In genomic region chr2:30238143-30238800, GRCh38 we compare ENCODE assay signal across 11 cellular contexts. TPM values are rescaled to one million over a fixed set of nuclear protein-coding genes. Genes with fewer than 3 reads are reported as not detected.
DNase-seq lines count a peak whose midpoint lies in the region; ATAC-seq and TF ChIP-seq lines count a peak whose summit lies in the region.
"Had no signal": no experiment of that assay in that cellular context is flagged by ENCODE, and none has a peak within 500 bp of the region (broad histone marks: within the 10 kb centered on the region; RNA-seq: fewer than 3 reads in every experiment).

No MANE protein-coding gene starts in this region.

- H3K27ac Mint-ChIP-seq in CD4-positive, CD25-positive, alpha-beta regulatory T cell: peak overlapping the region; percentile 91 to 98 (median 93)
- H3K27ac Mint-ChIP-seq in endothelial cell (ENCODE audit: unreplicated experiment): peak overlapping the region; percentile 21

- no peaks in the 10 kb centered on the region for H3K27me3 ChIP-seq in CD4-positive, CD25-positive, alpha-beta regulatory T cell (ENCODE audit: control insufficient read depth, insufficient read depth, low read length)
- H3K27me3 ChIP-seq in psoas muscle (ENCODE audit: insufficient read depth in 3 of 3, low read length in 2 of 3): peaks cover 0 to 30% (median 8%) of the 10 kb centered on the region in 3 donors

- intact Hi-C loops in psoas muscle (cut with DNase I): loop anchor here in 1 of 2 donors (10.0 kb wide), 2 partner anchors 107 to 177 kb away; no protein-coding TSS in a partner anchor

- peak in 1 of 3 donors; percentile 33 for DNase-seq in CD4-positive, CD25-positive, alpha-beta regulatory T cell
- DNase-seq in NCI-H226 (peak; percentile 56), endothelial cell (ENCODE audit: low spot score) (no peak), psoas muscle (no peak), GM13976 (ENCODE audit: low spot score) (no peak), DMS153 treated with DMSO at 0.1 percent for 48 hours (lab: John Stamatoyannopoulos, UW; ENCODE audit: unreplicated experiment) (no peak), globus pallidus (ENCODE audit: low spot score) (no peak), OCI-M2 (lab: John Stamatoyannopoulos, UW; ENCODE audit: unreplicated experiment) (no peak)
- DNase-seq: foreskin fibroblast, left ventricle myocardium superior, NCI-H82 had no signal

- in situ Hi-C loops in GM13976 (cut with MboI; ENCODE audit: low sequenced_read_pairs, unreplicated experiment): no loop called here

- H3K27me3 Mint-ChIP-seq in CD4-positive, CD25-positive, alpha-beta regulatory T cell: no peaks in the 10 kb centered on the region
- peaks cover 15% of the 10 kb centered on the region for H3K27me3 Mint-ChIP-seq in endothelial cell (ENCODE audit: unreplicated experiment)

- ATAC-seq in CD4-positive, CD25-positive, alpha-beta regulatory T cell (ENCODE audit: low read depth in 2 of 2): no peak
- ATAC-seq in psoas muscle: no peak

- peaks cover 36 to 91% (median 73%) of the 10 kb centered on the region in 4 donors for H3K4me1 Mint-ChIP-seq in CD4-positive, CD25-positive, alpha-beta regulatory T cell
- peaks cover 60% of the 10 kb centered on the region for H3K4me1 Mint-ChIP-seq in endothelial cell (ENCODE audit: unreplicated experiment)

- H3K36me3 Mint-ChIP-seq in CD4-positive, CD25-positive, alpha-beta regulatory T cell: peaks cover 64% of the 10 kb centered on the region
- H3K36me3 Mint-ChIP-seq in endothelial cell (ENCODE audit: low read depth, unreplicated experiment): peaks cover 44% of the 10 kb centered on the region

- peak overlapping the region; percentile 96 for H3K4me3 ChIP-seq in CD4-positive, CD25-positive, alpha-beta regulatory T cell (ENCODE audit: low read depth, low read length)
- H3K4me3 ChIP-seq in psoas muscle: no peak overlapping the region

- H3K9me3 ChIP-seq in CD4-positive, CD25-positive, alpha-beta regulatory T cell (ENCODE audit: control insufficient read depth in 2 of 2, low read length in 2 of 2): no peaks in the 10 kb centered on the region
- no peaks in the 10 kb centered on the region for H3K9me3 ChIP-seq in psoas muscle

- H3K36me3 ChIP-seq in CD4-positive, CD25-positive, alpha-beta regulatory T cell (ENCODE audit: control insufficient read depth, insufficient read depth, low read length): peaks cover 80% of the 10 kb centered on the region
- H3K36me3 ChIP-seq in psoas muscle (ENCODE audit: insufficient read depth in 1 of 2, low read depth in 1 of 2): no peaks in the 10 kb centered on the region

- H3K4me1 ChIP-seq in CD4-positive, CD25-positive, alpha-beta regulatory T cell (ENCODE audit: control insufficient read depth, insufficient read depth, low read length, poor library complexity, severe bottlenecking): peaks cover 100% of the 10 kb centered on the region
- H3K4me1 ChIP-seq in psoas muscle: no peaks in the 10 kb centered on the region

- H3K4me3 Mint-ChIP-seq in CD4-positive, CD25-positive, alpha-beta regulatory T cell: peak overlapping the region; percentile 90 to 99 (median 95)
- H3K4me3 Mint-ChIP-seq in endothelial cell (ENCODE audit: unreplicated experiment): peak overlapping the region; percentile 49

- 79 to 84% (median 81%) methylated on average over 11 of the region's 11 CpGs for WGBS in psoas muscle, 3 donors

- no peak for TF ChIP-seq CTCF in endothelial cell (IDR thresholded peaks at IDR 0.05; ENCODE audit: unreplicated experiment)
- no peak for TF ChIP-seq CTCF in psoas muscle (IDR thresholded peaks at IDR 0.05)
- TF ChIP-seq CTCF in GM13976 (IDR thresholded peaks at IDR 0.05; ENCODE audit: borderline replicate concordance, control extremely low read depth, extremely low read depth, insufficient read depth, missing control alignments): no peak

- H3K27ac ChIP-seq in CD4-positive, CD25-positive, alpha-beta regulatory T cell (ENCODE audit: insufficient read depth, low read length, poor library complexity, severe bottlenecking): peak overlapping the region; percentile 96
- H3K27ac ChIP-seq in psoas muscle: peak overlapping the region; percentile 30

- H3K9me3 Mint-ChIP-seq in CD4-positive, CD25-positive, alpha-beta regulatory T cell: no peaks in the 10 kb centered on the region
- H3K9me3 Mint-ChIP-seq in endothelial cell (ENCODE audit: unreplicated experiment): no peaks in the 10 kb centered on the region

RNA-seq across cellular contexts. Expression of gene LBH, which starts 6.9 kb away (rescaled TPM):
- 215 TPM for total RNA-seq in CD4-positive, CD25-positive, alpha-beta regulatory T cell
- 100 to 1,000 TPM; 225 to 299 (median 250) TPM for polyA plus RNA-seq in CD4-positive, CD25-positive, alpha-beta regulatory T cell
- total RNA-seq in endothelial cell (ENCODE audit: unreplicated experiment) (137 TPM), psoas muscle (10 to 100 TPM; 11.1 to 15.5 (median 14.2) TPM)
- 10 to 100 TPM in 1 of 3 donors, 1 to 10 TPM in 2; 6.5 to 10.5 (median 9.7) TPM for polyA plus RNA-seq in psoas muscle
